In genomic region chr2:230938098-230938497, GRCh38 we compare ENCODE assay signal across 23 cellular contexts. TPM values are rescaled to one million over a fixed set of nuclear protein-coding genes. Genes with fewer than 3 reads are reported as not detected.
"Had no signal": no experiment of that assay in that cellular context is flagged by ENCODE, and none has a peak within 500 bp of the region (broad histone marks: within the 10 kb centered on the region; RNA-seq: fewer than 3 reads in every experiment).

No MANE protein-coding gene starts in this region.

- FAIRE-seq: RCC 7860 had no signal

- ATAC-seq: activated T-cell treated with anti-CD3 and anti-CD28 coated beads, Interleukin-2, amount 50 U/mL, for 4 hours; PC-3; T-cell had no signal

- H3K27me3 ChIP-seq: brain microvascular endothelial cell, cardiac muscle cell, MG63 had no signal

- H3K4me3 ChIP-seq: cardiac muscle cell, MG63 had no signal

- H3K36me3 ChIP-seq: brain microvascular endothelial cell, cardiac muscle cell, MG63 had no signal

- H3K9me3 ChIP-seq: MG63 had no signal

- H3K27ac ChIP-seq: brain microvascular endothelial cell, cardiac muscle cell, VCaP had no signal

- DNase-seq: activated CD4-positive, alpha-beta T cell treated with anti-CD3 and anti-CD28 coated beads, Interleukin-2, amount 10 ng/mL, durations not matched to agents 7 days and 5 days; activated CD4-positive, CD25-positive, alpha-beta regulatory T cell; activated effector memory CD4-positive, alpha-beta T cell treated with anti-CD3 and anti-CD28 coated beads, Interleukin-2, amount 50 U/mL, for 16 hours; activated naive CD4-positive, alpha-beta T cell treated with anti-CD3 and anti-CD28 coated beads for 36 hours; activated T-cell treated with anti-CD3 and anti-CD28 coated beads, Interleukin-2, amount 50 U/mL, for 4 hours; brain microvascular endothelial cell; MG63; NCI-H1092; NCI-H1930; NCI-H2171 treated with DMSO at 0.1 percent for 48 hours; NCI-H226; NCI-H69; NK-92 treated with Interleukin-12 subunit alpha and Interleukin-12 subunit beta, amount 100 ng/mL, for 24 hours; PC-3; SHP77 treated with DMSO at 0.1 percent for 48 hours; T-cell; T-helper 2 cell; T1000 had no signal

RNA-seq across cellular contexts. Expression of gene GPR55, which starts 13.1 kb away (rescaled TPM):
- total RNA-seq: cardiac muscle cell had no signal
- polyA plus RNA-seq: cardiac muscle cell had no signal

RNA-seq across cellular contexts. Expression of gene SPATA3, which starts 57.8 kb away (rescaled TPM):
- total RNA-seq: activated naive CD4-positive, alpha-beta T cell treated with anti-CD3 and anti-CD28 coated beads for 36 hours; activated T-cell treated with anti-CD3 and anti-CD28 coated beads, Interleukin-2, amount 50 U/mL, for 4 hours; cardiac muscle cell; NCI-H460; PC-3; SK-MEL-5; T-cell had no signal
- polyA plus RNA-seq: cardiac muscle cell had no signal
